ENCODE assay signal across 22 cellular contexts in genomic region chr3:52490035-52490937, GRCh38. TPM values are rescaled to one million over a fixed set of nuclear protein-coding genes. Genes with fewer than 3 reads are reported as not detected.
DNase-seq lines count a peak whose midpoint lies in the region; ATAC-seq and TF ChIP-seq lines count a peak whose summit lies in the region.
"Had no signal": no experiment of that assay in that cellular context is flagged by ENCODE, and none has a peak within 500 bp of the region (broad histone marks: within the 10 kb centered on the region; RNA-seq: fewer than 3 reads in every experiment).

No MANE protein-coding gene starts in this region.

- DNase-seq in heart right ventricle (no peak), left cardiac atrium (no peak), esophagus squamous epithelium (lab: John Stamatoyannopoulos, UW) (no peak), osteocyte (ENCODE audit: extremely low spot score, unreplicated experiment) (no peak), upper lobe of right lung (no peak)
- no peak for DNase-seq in CD8-positive, alpha-beta T cell
- DNase-seq: ACHN; activated CD4-positive, alpha-beta T cell treated with anti-CD3 and anti-CD28 coated beads, Interleukin-2, amount 50 U/mL, for 4 hours; activated T-cell treated with anti-CD3 and anti-CD28 coated beads, Interleukin-2, amount 50 U/mL, for 1 hour; DMS79 treated with DMSO at 0.1 percent for 48 hours; effector memory CD8-positive, alpha-beta T cell; left colon; NCI-H1417; stimulated activated naive CD8-positive, alpha-beta T cell treated with anti-CD3 and anti-CD28 coated beads, Interleukin-15, Interleukin-2, amounts not matched to agents 100 U/mL and 50 U/mL, for 24 hours had no signal

- H3K36me3 ChIP-seq in heart right ventricle (peaks cover 0 to 85% (median 70%) of the 10 kb centered on the region in 9 donors), esophagus squamous epithelium (peaks cover 51 to 85% (median 66%) of the 10 kb centered on the region in 3 donors), upper lobe of right lung (peaks cover 75% of the 10 kb centered on the region)
- H3K36me3 ChIP-seq in CD8-positive, alpha-beta T cell (ENCODE audit: insufficient read depth, low read length), result peaks cover 29% of the 10 kb centered on the region

- H3K4me1 ChIP-seq in heart right ventricle (peaks cover 8 to 69% (median 59%) of the 10 kb centered on the region in 9 donors), esophagus squamous epithelium (peaks cover 10 to 74% (median 40%) of the 10 kb centered on the region in 3 donors), upper lobe of right lung (peaks cover 39% of the 10 kb centered on the region)
- no peaks in the 10 kb centered on the region for H3K4me1 ChIP-seq in CD8-positive, alpha-beta T cell (ENCODE audit: insufficient read depth, low read length)

- peaks cover 27% of the 10 kb centered on the region for H3K36me3 Mint-ChIP-seq in osteocyte (ENCODE audit: unreplicated experiment)
- peaks cover 73% of the 10 kb centered on the region for H3K36me3 Mint-ChIP-seq in CD8-positive, alpha-beta T cell

- H3K9me3 Mint-ChIP-seq in osteocyte (ENCODE audit: unreplicated experiment), result no peaks in the 10 kb centered on the region
- H3K9me3 Mint-ChIP-seq in CD8-positive, alpha-beta T cell, result no peaks in the 10 kb centered on the region
- H3K9me3 Mint-ChIP-seq: activated naive CD4-positive, alpha-beta T cell treated with anti-CD3 and anti-CD28 coated beads, Interleukin-2, amount 50 U/mL, for 72 hours; CD4-positive, alpha-beta memory T cell; effector memory CD8-positive, alpha-beta T cell had no signal

- peak overlapping the region; percentile 14 for H3K27ac Mint-ChIP-seq in osteocyte (ENCODE audit: unreplicated experiment)
- no peak overlapping the region for H3K27ac Mint-ChIP-seq in CD8-positive, alpha-beta T cell

- intact Hi-C loops in heart right ventricle (cut with DNase I) (loop anchor here in 3 of 10 donors (5.0 kb wide), 3 partner anchors 37 to 47 kb away; partner anchors contain the start of genes NT5DC2 (in 1 of the 3) and UQCC5 (in 1 of the 3)), left cardiac atrium (cut with DNase I) (no loop called here), esophagus squamous epithelium (cut with DNase I) (no loop called here), upper lobe of right lung (cut with DNase I) (no loop called here)
- intact Hi-C loops in CD8-positive, alpha-beta T cell (cut with DNase I, micrococcal nuclease), result no loop called here

- no peak for TF ChIP-seq POLR2A in esophagus squamous epithelium (IDR thresholded peaks at IDR 0.05)

- H3K4me1 Mint-ChIP-seq in osteocyte (ENCODE audit: unreplicated experiment), result peaks cover 10% of the 10 kb centered on the region
- H3K4me1 Mint-ChIP-seq in CD8-positive, alpha-beta T cell (ENCODE audit: low read depth), result peaks cover 4% of the 10 kb centered on the region

- TF ChIP-seq CTCF in heart right ventricle (IDR thresholded peaks at IDR 0.05) (no peak), esophagus squamous epithelium (IDR thresholded peaks at IDR 0.05) (no peak), osteocyte (IDR thresholded peaks at IDR 0.05) (no peak), upper lobe of right lung (IDR thresholded peaks at IDR 0.05) (no peak)
- no peak for TF ChIP-seq CTCF in CD8-positive, alpha-beta T cell (IDR thresholded peaks at IDR 0.05)

- CTCF ChIA-PET in CD8-positive, alpha-beta T cell (lab: Charles Lee), result no interaction called here

- WGBS in heart right ventricle, 2 donors, result 68 to 69% methylated on average over 22 of the region's 22 CpGs
- WGBS in esophagus squamous epithelium, 2 donors, result 88 to 90% methylated on average over 9 to 13 of the region's 22 CpGs

- H3K4me3 ChIP-seq in heart right ventricle (no peak overlapping the region), esophagus squamous epithelium (no peak overlapping the region), upper lobe of right lung (no peak overlapping the region)
- H3K4me3 ChIP-seq in CD8-positive, alpha-beta T cell (ENCODE audit: low read depth, low read length), result no peak overlapping the region

- H3K27me3 ChIP-seq in heart right ventricle, result no peaks in the 10 kb centered on the region
- H3K27me3 ChIP-seq in esophagus squamous epithelium, result no peaks in the 10 kb centered on the region
- H3K27me3 ChIP-seq in upper lobe of right lung, result no peaks in the 10 kb centered on the region
- H3K27me3 ChIP-seq in CD8-positive, alpha-beta T cell (ENCODE audit: insufficient read depth, low read length), result no peaks in the 10 kb centered on the region

- no peak overlapping the region for H3K4me3 Mint-ChIP-seq in osteocyte (ENCODE audit: unreplicated experiment)
- H3K4me3 Mint-ChIP-seq in CD8-positive, alpha-beta T cell, result no peak overlapping the region
- H3K4me3 Mint-ChIP-seq: CD4-positive, alpha-beta memory T cell had no signal

- H3K27ac ChIP-seq in heart right ventricle, result peak overlapping the region in 9 of 10 donors; percentile 54 to 90 (median 73)
- H3K27ac ChIP-seq in esophagus squamous epithelium, result peak overlapping the region in 3 of 4 donors; percentile 11 to 81 (median 72)
- H3K27ac ChIP-seq in upper lobe of right lung, result peak overlapping the region; percentile 76
- no peak overlapping the region for H3K27ac ChIP-seq in CD8-positive, alpha-beta T cell (ENCODE audit: low read depth, low read length)
- H3K27ac ChIP-seq: VCaP had no signal

- POLR2A ChIA-PET in CD8-positive, alpha-beta T cell (lab: Charles Lee), result no interaction called here

- no peaks in the 10 kb centered on the region for H3K27me3 Mint-ChIP-seq in osteocyte (ENCODE audit: unreplicated experiment)
- H3K27me3 Mint-ChIP-seq in CD8-positive, alpha-beta T cell (ENCODE audit: low read depth), result no peaks in the 10 kb centered on the region
- H3K27me3 Mint-ChIP-seq: CD4-positive, alpha-beta memory T cell; effector memory CD8-positive, alpha-beta T cell had no signal

- H3K9me3 ChIP-seq in heart right ventricle (no peaks in the 10 kb centered on the region), esophagus squamous epithelium (no peaks in the 10 kb centered on the region), upper lobe of right lung (no peaks in the 10 kb centered on the region)
- H3K9me3 ChIP-seq in CD8-positive, alpha-beta T cell (ENCODE audit: low read length), result no peaks in the 10 kb centered on the region

- ATAC-seq in heart right ventricle (no peak), left cardiac atrium (no peak), upper lobe of right lung (no peak), HG02970 (IDR thresholded peaks at IDR 0.05; ENCODE audit: low FRiP score, unreplicated experiment) (no peak), HG03432 (IDR thresholded peaks at IDR 0.05; ENCODE audit: unreplicated experiment) (no peak)
- no peak for ATAC-seq in CD8-positive, alpha-beta T cell
- ATAC-seq: activated naive CD4-positive, alpha-beta T cell treated with anti-CD3 and anti-CD28 coated beads, Interleukin-2, amount 50 U/mL, for 72 hours; HCT116; left colon; stimulated activated naive CD8-positive, alpha-beta T cell treated with anti-CD3 and anti-CD28 coated beads, Interleukin-15, Interleukin-2, amounts not matched to agents 100 U/mL and 50 U/mL, for 24 hours had no signal

RNA-seq across cellular contexts. Expression of gene STAB1, which starts 4.9 kb away (rescaled TPM):
- total RNA-seq in heart right ventricle, result 100 to 1,000 TPM in 2 of 10 donors, 10 to 100 TPM in 8; 17.4 to 159 (median 33.2) TPM
- 100 to 1,000 TPM in 1 of 2 donors, 10 to 100 TPM in 1; 54.1 to 231 TPM for polyA plus RNA-seq in heart right ventricle
- 100 to 1,000 TPM; 169 to 195 TPM for total RNA-seq in left cardiac atrium
- total RNA-seq in esophagus squamous epithelium, result 10 to 100 TPM in 3 of 4 donors, 1 to 10 TPM in 1; 5.6 to 69.4 (median 32.3) TPM
- not detected in 2 replicates for total RNA-seq in osteocyte
- 152 TPM for total RNA-seq in upper lobe of right lung
- total RNA-seq in CD8-positive, alpha-beta T cell, result under 1 TPM; 0.33 to 0.46 TPM
- polyA plus RNA-seq: CD4-positive, alpha-beta memory T cell had no signal

RNA-seq across cellular contexts. Expression of gene NISCH, which starts 34.9 kb away (rescaled TPM):
- 10 to 100 TPM; 35.3 to 56.3 (median 41.9) TPM for total RNA-seq in heart right ventricle
- 10 to 100 TPM; 24.0 to 53.6 TPM for polyA plus RNA-seq in heart right ventricle
- 10 to 100 TPM; 45.9 to 49.0 TPM for total RNA-seq in left cardiac atrium
- total RNA-seq in esophagus squamous epithelium, result 10 to 100 TPM; 33.6 to 82.2 (median 40.6) TPM
- total RNA-seq in osteocyte, result 130 and 138 TPM in 2 replicates
- 94.6 TPM for total RNA-seq in upper lobe of right lung
- 100 to 1,000 TPM; 150 to 163 TPM for total RNA-seq in CD8-positive, alpha-beta T cell

RNA-seq across cellular contexts. Expression of gene TNNC1, which starts 36.4 kb away (rescaled TPM):
- total RNA-seq in heart right ventricle (1,000 to 10,000 TPM; 6,035 to 9,296 (median 8,226) TPM), left cardiac atrium (1,000 to 10,000 TPM; 2,841 to 3,233 TPM), esophagus squamous epithelium (1 to 10 TPM in 1 of 4 donors, not detected in 3; 4.1 TPM), osteocyte (0.60 TPM in 1 of 2 replicates, not detected in the other), upper lobe of right lung (88.9 TPM)
- polyA plus RNA-seq in heart right ventricle, result over 10,000 TPM in 1 of 2 donors, 1,000 to 10,000 TPM in 1; 9,937 to 18,066 TPM
- 1 to 10 TPM; 3.8 to 4.3 TPM for total RNA-seq in CD8-positive, alpha-beta T cell
- total RNA-seq: RPMI7951 had no signal

RNA-seq across cellular contexts. Expression of gene NT5DC2, which starts 43.4 kb away (rescaled TPM):
- 100 to 1,000 TPM in 1 of 10 donors, 10 to 100 TPM in 9; 25.1 to 108 (median 44.5) TPM for total RNA-seq in heart right ventricle
- 100 to 1,000 TPM in 1 of 2 donors, 10 to 100 TPM in 1; 95.1 to 138 TPM for polyA plus RNA-seq in heart right ventricle
- total RNA-seq in left cardiac atrium, result 100 to 1,000 TPM; 114 to 141 TPM
- total RNA-seq in esophagus squamous epithelium, result 10 to 100 TPM; 58.9 to 79.5 (median 70.2) TPM
- 178 and 188 TPM in 2 replicates for total RNA-seq in osteocyte
- total RNA-seq in upper lobe of right lung, result 39.7 TPM
- total RNA-seq in CD8-positive, alpha-beta T cell, result 1 to 10 TPM; 4.8 to 6.7 TPM

RNA-seq across cellular contexts. Expression of gene SEMA3G, which starts 45.4 kb away (rescaled TPM):
- total RNA-seq in heart right ventricle, result 10 to 100 TPM in 9 of 10 donors, 1 to 10 TPM in 1; 8.3 to 17.8 (median 16.2) TPM
- 10 to 100 TPM; 12.1 to 13.1 TPM for polyA plus RNA-seq in heart right ventricle
- 10 to 100 TPM; 13.7 to 19.9 TPM for total RNA-seq in left cardiac atrium
- 1 to 10 TPM in 3 of 4 donors, under 1 TPM in 1; 0.34 to 9.8 (median 3.4) TPM for total RNA-seq in esophagus squamous epithelium
- not detected in 2 replicates for total RNA-seq in osteocyte
- 27.6 TPM for total RNA-seq in upper lobe of right lung
- under 1 TPM in 1 of 2 experiments, not detected in 1; 0.05 TPM for total RNA-seq in CD8-positive, alpha-beta T cell
- total RNA-seq: LHCN-M2 had no signal

Comparison
In these comparisons a context has a peak if more than half of its experiments do, and no peak if none do; other contexts are left out.
1. RNA of gene TNNC1, which starts 36.4 kb away (total RNA-seq): 6,035 to 9,296 TPM in heart right ventricle and 2,841 to 3,233 TPM in left cardiac atrium; 88.9 TPM in upper lobe of right lung (single experiment), 3.8 to 4.3 TPM in CD8-positive, alpha-beta T cell, 0.60 TPM in osteocyte and 4.1 TPM in esophagus squamous epithelium; every median in the first group is over 10 times any median in the second.